Comparison of ENCODE assay signal across 5 cellular contexts in genomic region chr13:89701913-89702312, GRCh38.
"Had no signal": no experiment of that assay in that cellular context is flagged by ENCODE, and none has a peak within 500 bp of the region (broad histone marks: within the 10 kb centered on the region; RNA-seq: fewer than 3 reads in every experiment).

No MANE protein-coding gene starts in this region.

- H3K4me2 ChIP-seq: GM23338 had no signal

- H2AFZ ChIP-seq: GM23338 had no signal

- DNase-seq: H9, HCEC 1CT, IMR-90 had no signal

- H3K4me3 ChIP-seq: GM23338, K562 had no signal

- ATAC-seq: GM23338, K562 had no signal
